1 cellular context compared by ENCODE assay signal in genomic region chr6:32169211-32169610, GRCh38.
TF ChIP-seq lines count a peak whose summit lies in the region.

No MANE protein-coding gene starts in this region.

TF ChIP-seq in K562, 482 proteins besides CTCF, POLR2A, EP300 and RAD21 (continued from another document):
- TF ChIP-seq POLR2G (IDR thresholded peaks at IDR 0.05; ENCODE audit: low read depth, low read length) (peak; percentile 69), SUPT5H (IDR thresholded peaks at IDR 0.05) (0 out of 2 replicates have a peak, but pooled peaks have one; percentile 1), ATF3 (IDR thresholded peaks at IDR 0.05) (no peak), ATF3 (CRISPR knock-in tag; conservative IDR thresholded peaks at IDR 0.05) (no peak), ZNF316 (IDR thresholded peaks at IDR 0.05) (no peak), ZNF197 (CRISPR knock-in tag; IDR thresholded peaks at IDR 0.05; ENCODE audit: low read depth) (no peak), MNT (conservative IDR thresholded peaks at IDR 0.05) (0 out of 4 replicates have a peak, but pooled peaks of 1 of the 2 experiments have one; percentile 22), NRF1 (conservative IDR thresholded peaks at IDR 0.05 in 1 of 2, IDR thresholded peaks at IDR 0.05 in 1 of 2) (no peak), KLF1 (tag; IDR thresholded peaks at IDR 0.05) (no peak), ATF2 (CRISPR knock-in tag; IDR thresholded peaks at IDR 0.05) (no peak), CUX1 (CRISPR knock-in tag; IDR thresholded peaks at IDR 0.05) (0 out of 2 replicates have a peak, but pooled peaks have one; percentile 42), ZNF75A (CRISPR knock-in tag; IDR thresholded peaks at IDR 0.05) (no peak), ZC3H11A (IDR thresholded peaks at IDR 0.05; ENCODE audit: low read depth, low read length) (no peak), SIRT6 (IDR thresholded peaks at IDR 0.05; ENCODE audit: low read depth, low read length) (no peak)
